ENCODE assay signal across 8 cellular contexts in the genomic region with DNA sequence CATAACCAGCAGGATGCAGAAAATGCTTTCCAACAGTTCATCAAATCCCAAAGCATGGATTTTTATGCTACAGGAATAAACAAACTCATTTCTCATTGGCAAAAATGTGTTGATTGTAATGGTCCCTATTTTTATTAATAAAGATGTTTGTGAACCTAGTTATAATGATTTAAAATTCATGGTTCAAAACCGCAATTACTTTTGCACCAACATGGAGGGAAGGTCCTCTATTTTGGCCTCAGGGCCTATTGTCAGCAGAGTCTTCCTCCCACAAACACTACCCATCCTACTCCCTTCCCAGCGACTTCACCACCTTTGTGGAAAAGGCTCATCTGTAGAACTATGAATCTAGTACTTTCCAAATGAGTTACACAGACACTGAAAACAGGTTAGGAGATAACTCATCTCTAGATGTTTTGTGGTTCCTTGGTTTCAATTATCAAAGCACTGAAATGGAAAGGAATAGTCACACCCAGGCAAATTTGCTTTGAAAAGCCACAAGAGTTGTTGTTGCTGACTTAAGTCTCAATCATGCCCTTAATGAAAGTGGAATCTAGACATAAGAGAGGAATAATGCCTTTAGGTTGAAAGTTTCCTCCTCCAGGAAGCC.
DNase-seq lines count a peak whose midpoint lies in the region; ATAC-seq lines count a peak whose summit lies in the region.
"Had no signal": no experiment of that assay in that cellular context is flagged by ENCODE, and none has a peak within 500 bp of the region (broad histone marks: within the 10 kb centered on the region; RNA-seq: fewer than 3 reads in every experiment).

No MANE protein-coding gene starts in this region.

- ATAC-seq in GM18909 (IDR thresholded peaks at IDR 0.05; ENCODE audit: poor library complexity, unreplicated experiment): peak; percentile 67
- ATAC-seq in GM21619 (IDR thresholded peaks at IDR 0.05; ENCODE audit: unreplicated experiment): peak; percentile 97
- ATAC-seq in HG03521 (IDR thresholded peaks at IDR 0.05; ENCODE audit: unreplicated experiment): peak; percentile 88
- ATAC-seq in GM19324 (IDR thresholded peaks at IDR 0.05; ENCODE audit: low FRiP score, unreplicated experiment): no peak

- H3K4me1 ChIP-seq in HAP-1: no peaks in the 10 kb centered on the region
- H3K4me1 ChIP-seq: testis had no signal

- no peaks in the 10 kb centered on the region for H3K9me3 ChIP-seq in HAP-1
- H3K9me3 ChIP-seq: testis had no signal

- H3K27me3 ChIP-seq in HAP-1 (ENCODE audit: low read depth): no peaks in the 10 kb centered on the region
- H3K27me3 ChIP-seq: testis had no signal

- in situ Hi-C loops in HAP-1 (cut with MboI; ENCODE audit: low sequenced_read_pairs): no loop called here

- no peak overlapping the region for H3K4me3 ChIP-seq in HAP-1
- H3K4me3 ChIP-seq: testis had no signal

- DNase-seq in stimulated activated CD4-positive, alpha-beta T cell treated with anti-CD3 and anti-CD28 coated beads, Interleukin-1b, Interleukin-23, amount 100 ng/mL, for 48 hours: peak; percentile 58
- DNase-seq in NCI-H2227 treated with DMSO at 0.1 percent for 48 hours (lab: John Stamatoyannopoulos, UW) (no peak), HAP-1 (ENCODE audit: low spot score in 2 of 2) (no peak)
- DNase-seq: testis had no signal

- H3K36me3 ChIP-seq in HAP-1 (replicated peaks): no peaks in the 10 kb centered on the region
